Comparison of ENCODE assay signal across 2 cellular contexts in the genomic region with DNA sequence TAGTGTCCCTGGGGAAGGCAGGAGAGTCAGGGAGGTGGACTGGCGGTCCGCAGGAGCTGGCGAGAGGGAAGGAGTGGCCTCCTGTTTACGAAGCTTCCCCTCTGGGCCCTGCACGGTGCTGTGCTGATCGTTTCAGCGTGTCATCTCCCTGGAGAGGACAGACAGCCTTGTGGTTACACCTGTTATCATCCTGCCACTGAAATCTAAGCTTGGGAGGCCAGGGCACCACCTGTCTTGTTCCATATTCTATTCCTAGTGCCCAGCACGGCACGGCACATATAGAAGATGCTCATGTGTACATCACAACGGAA.
TF ChIP-seq lines count a peak whose summit lies in the region.

No MANE protein-coding gene starts in this region.

TF ChIP-seq in SK-N-SH treated with all-trans-retinoic acid at 6 μM for 48 hours, 23 proteins besides CTCF, POLR2A, EP300 and RAD21 (continued from another document):
- TF ChIP-seq, protein P1, sequence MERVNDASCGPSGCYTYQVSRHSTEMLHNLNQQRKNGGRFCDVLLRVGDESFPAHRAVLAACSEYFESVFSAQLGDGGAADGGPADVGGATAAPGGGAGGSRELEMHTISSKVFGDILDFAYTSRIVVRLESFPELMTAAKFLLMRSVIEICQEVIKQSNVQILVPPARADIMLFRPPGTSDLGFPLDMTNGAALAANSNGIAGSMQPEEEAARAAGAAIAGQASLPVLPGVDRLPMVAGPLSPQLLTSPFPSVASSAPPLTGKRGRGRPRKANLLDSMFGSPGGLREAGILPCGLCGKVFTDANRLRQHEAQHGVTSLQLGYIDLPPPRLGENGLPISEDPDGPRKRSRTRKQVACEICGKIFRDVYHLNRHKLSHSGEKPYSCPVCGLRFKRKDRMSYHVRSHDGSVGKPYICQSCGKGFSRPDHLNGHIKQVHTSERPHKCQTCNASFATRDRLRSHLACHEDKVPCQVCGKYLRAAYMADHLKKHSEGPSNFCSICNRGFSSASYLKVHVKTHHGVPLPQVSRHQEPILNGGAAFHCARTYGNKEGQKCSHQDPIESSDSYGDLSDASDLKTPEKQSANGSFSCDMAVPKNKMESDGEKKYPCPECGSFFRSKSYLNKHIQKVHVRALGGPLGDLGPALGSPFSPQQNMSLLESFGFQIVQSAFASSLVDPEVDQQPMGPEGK (CRISPR knock-in tag; IDR thresholded peaks at IDR 0.05; ENCODE audit: borderline replicate concordance): no peak
- TF ChIP-seq BACH2 (CRISPR knock-in tag; IDR thresholded peaks at IDR 0.05; ENCODE audit: borderline replicate concordance) (no peak), ZNF565 (CRISPR knock-in tag; conservative IDR thresholded peaks at IDR 0.05; ENCODE audit: low read depth) (no peak), PPARA (CRISPR knock-in tag; IDR thresholded peaks at IDR 0.05; ENCODE audit: borderline replicate concordance) (no peak), ISL1 (CRISPR knock-in tag; IDR thresholded peaks at IDR 0.05) (no peak), ARNTL (CRISPR knock-in tag; IDR thresholded peaks at IDR 0.05; ENCODE audit: borderline replicate concordance, low read depth) (no peak)
- TF ChIP-seq, protein P2, sequence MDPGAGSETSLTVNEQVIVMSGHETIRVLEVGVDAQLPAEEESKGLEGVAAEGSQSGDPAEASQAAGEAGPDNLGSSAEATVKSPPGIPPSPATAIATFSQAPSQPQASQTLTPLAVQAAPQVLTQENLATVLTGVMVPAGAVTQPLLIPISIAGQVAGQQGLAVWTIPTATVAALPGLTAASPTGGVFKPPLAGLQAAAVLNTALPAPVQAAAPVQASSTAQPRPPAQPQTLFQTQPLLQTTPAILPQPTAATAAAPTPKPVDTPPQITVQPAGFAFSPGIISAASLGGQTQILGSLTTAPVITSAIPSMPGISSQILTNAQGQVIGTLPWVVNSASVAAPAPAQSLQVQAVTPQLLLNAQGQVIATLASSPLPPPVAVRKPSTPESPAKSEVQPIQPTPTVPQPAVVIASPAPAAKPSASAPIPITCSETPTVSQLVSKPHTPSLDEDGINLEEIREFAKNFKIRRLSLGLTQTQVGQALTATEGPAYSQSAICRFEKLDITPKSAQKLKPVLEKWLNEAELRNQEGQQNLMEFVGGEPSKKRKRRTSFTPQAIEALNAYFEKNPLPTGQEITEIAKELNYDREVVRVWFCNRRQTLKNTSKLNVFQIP (CRISPR knock-in tag; IDR thresholded peaks at IDR 0.05; ENCODE audit: borderline replicate concordance, low read depth): no peak

TF ChIP-seq in GM23338, 12 proteins besides CTCF, POLR2A, EP300 and RAD21 (continued from another document):
- TF ChIP-seq, protein P3, sequence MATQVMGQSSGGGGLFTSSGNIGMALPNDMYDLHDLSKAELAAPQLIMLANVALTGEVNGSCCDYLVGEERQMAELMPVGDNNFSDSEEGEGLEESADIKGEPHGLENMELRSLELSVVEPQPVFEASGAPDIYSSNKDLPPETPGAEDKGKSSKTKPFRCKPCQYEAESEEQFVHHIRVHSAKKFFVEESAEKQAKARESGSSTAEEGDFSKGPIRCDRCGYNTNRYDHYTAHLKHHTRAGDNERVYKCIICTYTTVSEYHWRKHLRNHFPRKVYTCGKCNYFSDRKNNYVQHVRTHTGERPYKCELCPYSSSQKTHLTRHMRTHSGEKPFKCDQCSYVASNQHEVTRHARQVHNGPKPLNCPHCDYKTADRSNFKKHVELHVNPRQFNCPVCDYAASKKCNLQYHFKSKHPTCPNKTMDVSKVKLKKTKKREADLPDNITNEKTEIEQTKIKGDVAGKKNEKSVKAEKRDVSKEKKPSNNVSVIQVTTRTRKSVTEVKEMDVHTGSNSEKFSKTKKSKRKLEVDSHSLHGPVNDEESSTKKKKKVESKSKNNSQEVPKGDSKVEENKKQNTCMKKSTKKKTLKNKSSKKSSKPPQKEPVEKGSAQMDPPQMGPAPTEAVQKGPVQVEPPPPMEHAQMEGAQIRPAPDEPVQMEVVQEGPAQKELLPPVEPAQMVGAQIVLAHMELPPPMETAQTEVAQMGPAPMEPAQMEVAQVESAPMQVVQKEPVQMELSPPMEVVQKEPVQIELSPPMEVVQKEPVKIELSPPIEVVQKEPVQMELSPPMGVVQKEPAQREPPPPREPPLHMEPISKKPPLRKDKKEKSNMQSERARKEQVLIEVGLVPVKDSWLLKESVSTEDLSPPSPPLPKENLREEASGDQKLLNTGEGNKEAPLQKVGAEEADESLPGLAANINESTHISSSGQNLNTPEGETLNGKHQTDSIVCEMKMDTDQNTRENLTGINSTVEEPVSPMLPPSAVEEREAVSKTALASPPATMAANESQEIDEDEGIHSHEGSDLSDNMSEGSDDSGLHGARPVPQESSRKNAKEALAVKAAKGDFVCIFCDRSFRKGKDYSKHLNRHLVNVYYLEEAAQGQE (IDR thresholded peaks at IDR 0.05; ENCODE audit: unreplicated experiment): no peak
- TF ChIP-seq ZNF114 (CRISPR knock-in tag; IDR thresholded peaks at IDR 0.05): no peak
- no peak for TF ChIP-seq EZH2 (IDR thresholded peaks at IDR 0.05; ENCODE audit: low read depth, unreplicated experiment)
- no peak for TF ChIP-seq ZNF331 (CRISPR knock-in tag; IDR thresholded peaks at IDR 0.05; ENCODE audit: low read depth)
- no peak for TF ChIP-seq JUNB (IDR thresholded peaks at IDR 0.05; ENCODE audit: unreplicated experiment)
- TF ChIP-seq, protein P4, sequence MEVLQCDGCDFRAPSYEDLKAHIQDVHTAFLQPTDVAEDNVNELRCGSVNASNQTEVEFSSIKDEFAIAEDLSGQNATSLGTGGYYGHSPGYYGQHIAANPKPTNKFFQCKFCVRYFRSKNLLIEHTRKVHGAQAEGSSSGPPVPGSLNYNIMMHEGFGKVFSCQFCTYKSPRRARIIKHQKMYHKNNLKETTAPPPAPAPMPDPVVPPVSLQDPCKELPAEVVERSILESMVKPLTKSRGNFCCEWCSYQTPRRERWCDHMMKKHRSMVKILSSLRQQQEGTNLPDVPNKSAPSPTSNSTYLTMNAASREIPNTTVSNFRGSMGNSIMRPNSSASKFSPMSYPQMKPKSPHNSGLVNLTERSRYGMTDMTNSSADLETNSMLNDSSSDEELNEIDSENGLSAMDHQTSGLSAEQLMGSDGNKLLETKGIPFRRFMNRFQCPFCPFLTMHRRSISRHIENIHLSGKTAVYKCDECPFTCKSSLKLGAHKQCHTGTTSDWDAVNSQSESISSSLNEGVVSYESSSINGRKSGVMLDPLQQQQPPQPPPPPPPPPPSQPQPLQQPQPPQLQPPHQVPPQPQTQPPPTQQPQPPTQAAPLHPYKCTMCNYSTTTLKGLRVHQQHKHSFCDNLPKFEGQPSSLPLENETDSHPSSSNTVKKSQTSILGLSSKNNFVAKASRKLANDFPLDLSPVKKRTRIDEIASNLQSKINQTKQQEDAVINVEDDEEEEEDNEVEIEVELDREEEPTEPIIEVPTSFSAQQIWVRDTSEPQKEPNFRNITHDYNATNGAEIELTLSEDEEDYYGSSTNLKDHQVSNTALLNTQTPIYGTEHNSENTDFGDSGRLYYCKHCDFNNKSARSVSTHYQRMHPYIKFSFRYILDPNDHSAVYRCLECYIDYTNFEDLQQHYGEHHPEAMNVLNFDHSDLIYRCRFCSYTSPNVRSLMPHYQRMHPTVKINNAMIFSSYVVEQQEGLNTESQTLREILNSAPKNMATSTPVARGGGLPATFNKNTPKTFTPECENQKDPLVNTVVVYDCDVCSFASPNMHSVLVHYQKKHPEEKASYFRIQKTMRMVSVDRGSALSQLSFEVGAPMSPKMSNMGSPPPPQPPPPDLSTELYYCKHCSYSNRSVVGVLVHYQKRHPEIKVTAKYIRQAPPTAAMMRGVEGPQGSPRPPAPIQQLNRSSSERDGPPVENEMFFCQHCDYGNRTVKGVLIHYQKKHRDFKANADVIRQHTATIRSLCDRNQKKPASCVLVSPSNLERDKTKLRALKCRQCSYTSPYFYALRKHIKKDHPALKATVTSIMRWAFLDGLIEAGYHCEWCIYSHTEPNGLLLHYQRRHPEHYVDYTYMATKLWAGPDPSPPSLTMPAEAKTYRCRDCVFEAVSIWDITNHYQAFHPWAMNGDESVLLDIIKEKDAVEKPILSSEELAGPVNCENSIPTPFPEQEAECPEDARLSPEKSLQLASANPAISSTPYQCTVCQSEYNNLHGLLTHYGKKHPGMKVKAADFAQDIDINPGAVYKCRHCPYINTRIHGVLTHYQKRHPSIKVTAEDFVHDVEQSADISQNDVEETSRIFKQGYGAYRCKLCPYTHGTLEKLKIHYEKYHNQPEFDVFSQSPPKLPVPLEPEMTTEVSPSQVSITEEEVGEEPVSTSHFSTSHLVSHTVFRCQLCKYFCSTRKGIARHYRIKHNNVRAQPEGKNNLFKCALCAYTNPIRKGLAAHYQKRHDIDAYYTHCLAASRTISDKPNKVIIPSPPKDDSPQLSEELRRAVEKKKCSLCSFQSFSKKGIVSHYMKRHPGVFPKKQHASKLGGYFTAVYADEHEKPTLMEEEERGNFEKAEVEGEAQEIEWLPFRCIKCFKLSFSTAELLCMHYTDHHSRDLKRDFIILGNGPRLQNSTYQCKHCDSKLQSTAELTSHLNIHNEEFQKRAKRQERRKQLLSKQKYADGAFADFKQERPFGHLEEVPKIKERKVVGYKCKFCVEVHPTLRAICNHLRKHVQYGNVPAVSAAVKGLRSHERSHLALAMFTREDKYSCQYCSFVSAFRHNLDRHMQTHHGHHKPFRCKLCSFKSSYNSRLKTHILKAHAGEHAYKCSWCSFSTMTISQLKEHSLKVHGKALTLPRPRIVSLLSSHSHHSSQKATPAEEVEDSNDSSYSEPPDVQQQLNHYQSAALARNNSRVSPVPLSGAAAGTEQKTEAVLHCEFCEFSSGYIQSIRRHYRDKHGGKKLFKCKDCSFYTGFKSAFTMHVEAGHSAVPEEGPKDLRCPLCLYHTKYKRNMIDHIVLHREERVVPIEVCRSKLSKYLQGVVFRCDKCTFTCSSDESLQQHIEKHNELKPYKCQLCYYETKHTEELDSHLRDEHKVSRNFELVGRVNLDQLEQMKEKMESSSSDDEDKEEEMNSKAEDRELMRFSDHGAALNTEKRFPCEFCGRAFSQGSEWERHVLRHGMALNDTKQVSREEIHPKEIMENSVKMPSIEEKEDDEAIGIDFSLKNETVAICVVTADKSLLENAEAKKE (CRISPR knock-in tag; IDR thresholded peaks at IDR 0.05): no peak
- no peak for TF ChIP-seq EZH2phosphoT487 (IDR thresholded peaks at IDR 0.05; ENCODE audit: unreplicated experiment)
TF ChIP-seq in GM23338: peak in this region for 0.
